1 cellular context compared by ENCODE assay signal in genomic region chr6:7312616-7313504, GRCh38.
A peak's percentile ranks its signal among the peaks of the same experiment; 100 is the strongest.
TF ChIP-seq lines count a peak whose summit lies in the region.

Gene SSR1 (minus strand): TSS chr6:7313199. CDS start chr6:7313120, 79 bp downstream.

TF ChIP-seq in HEK293, 187 proteins besides CTCF, POLR2A, EP300 and RAD21 (continued from another document):
- TF ChIP-seq ZNF76 (tag by site-specific recombination; IDR thresholded peaks at IDR 0.05; ENCODE audit: borderline replicate concordance, low read depth), result peak; percentile 46; the same call in 1 of the 2 replicates
- no peak for TF ChIP-seq ZNF670 (tag by site-specific recombination; IDR thresholded peaks at IDR 0.05; ENCODE audit: low read depth)
- TF ChIP-seq, protein P1, sequence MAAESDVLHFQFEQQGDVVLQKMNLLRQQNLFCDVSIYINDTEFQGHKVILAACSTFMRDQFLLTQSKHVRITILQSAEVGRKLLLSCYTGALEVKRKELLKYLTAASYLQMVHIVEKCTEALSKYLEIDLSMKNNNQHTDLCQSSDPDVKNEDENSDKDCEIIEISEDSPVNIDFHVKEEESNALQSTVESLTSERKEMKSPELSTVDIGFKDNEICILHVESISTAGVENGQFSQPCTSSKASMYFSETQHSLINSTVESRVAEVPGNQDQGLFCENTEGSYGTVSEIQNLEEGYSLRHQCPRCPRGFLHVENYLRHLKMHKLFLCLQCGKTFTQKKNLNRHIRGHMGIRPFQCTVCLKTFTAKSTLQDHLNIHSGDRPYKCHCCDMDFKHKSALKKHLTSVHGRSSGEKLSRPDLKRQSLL (tag by site-specific recombination; IDR thresholded peaks at IDR 0.05), result no peak
- TF ChIP-seq ZNF701 (tag by site-specific recombination; IDR thresholded peaks at IDR 0.05), result no peak
- TF ChIP-seq ZNF843 (tag by site-specific recombination; IDR thresholded peaks at IDR 0.05), result no peak
- TF ChIP-seq ZNF544 (tag by site-specific recombination; IDR thresholded peaks at IDR 0.05), result no peak
- no peak for TF ChIP-seq SALL2 (tag by site-specific recombination; IDR thresholded peaks at IDR 0.05; ENCODE audit: borderline replicate concordance)
- no peak for TF ChIP-seq GLI2 (tag by site-specific recombination; IDR thresholded peaks at IDR 0.05; ENCODE audit: borderline replicate concordance, low read depth)
- peak; percentile 38; the same call in 1 of the 2 replicates for TF ChIP-seq GLIS2 (tag by site-specific recombination; IDR thresholded peaks at IDR 0.05)
- TF ChIP-seq ZNF311 (tag by site-specific recombination; IDR thresholded peaks at IDR 0.05; ENCODE audit: borderline replicate concordance), result no peak
- TF ChIP-seq ZNF366 (tag by site-specific recombination; conservative IDR thresholded peaks at IDR 0.05), result peak; percentile 93
- no peak for TF ChIP-seq ZNF211 (tag by site-specific recombination; IDR thresholded peaks at IDR 0.05; ENCODE audit: low read depth)
- TF ChIP-seq ZNF488 (tag by site-specific recombination; IDR thresholded peaks at IDR 0.05), result no peak
- peak; percentile 68 for TF ChIP-seq YY1 (tag by site-specific recombination; IDR thresholded peaks at IDR 0.05)
- TF ChIP-seq ZNF658 (tag by site-specific recombination; IDR thresholded peaks at IDR 0.05), result no peak
- no peak for TF ChIP-seq ZNF10 (tag by site-specific recombination; IDR thresholded peaks at IDR 0.05)
- no peak for TF ChIP-seq ZNF529 (tag by site-specific recombination; IDR thresholded peaks at IDR 0.05; ENCODE audit: insufficient replicate concordance)
- peak; percentile 77 for TF ChIP-seq KLF16 (tag by site-specific recombination; IDR thresholded peaks at IDR 0.05)
- 0 out of 2 replicates have a peak, but pooled peaks have one; percentile 35 for TF ChIP-seq ZNF184 (tag by site-specific recombination; IDR thresholded peaks at IDR 0.05)
- TF ChIP-seq ZNF707 (tag by site-specific recombination; IDR thresholded peaks at IDR 0.05), result no peak
- TF ChIP-seq ZNF639 (tag by site-specific recombination; IDR thresholded peaks at IDR 0.05), result no peak
- TF ChIP-seq ZNF549 (tag by site-specific recombination; IDR thresholded peaks at IDR 0.05), result no peak
- TF ChIP-seq, protein P2, sequence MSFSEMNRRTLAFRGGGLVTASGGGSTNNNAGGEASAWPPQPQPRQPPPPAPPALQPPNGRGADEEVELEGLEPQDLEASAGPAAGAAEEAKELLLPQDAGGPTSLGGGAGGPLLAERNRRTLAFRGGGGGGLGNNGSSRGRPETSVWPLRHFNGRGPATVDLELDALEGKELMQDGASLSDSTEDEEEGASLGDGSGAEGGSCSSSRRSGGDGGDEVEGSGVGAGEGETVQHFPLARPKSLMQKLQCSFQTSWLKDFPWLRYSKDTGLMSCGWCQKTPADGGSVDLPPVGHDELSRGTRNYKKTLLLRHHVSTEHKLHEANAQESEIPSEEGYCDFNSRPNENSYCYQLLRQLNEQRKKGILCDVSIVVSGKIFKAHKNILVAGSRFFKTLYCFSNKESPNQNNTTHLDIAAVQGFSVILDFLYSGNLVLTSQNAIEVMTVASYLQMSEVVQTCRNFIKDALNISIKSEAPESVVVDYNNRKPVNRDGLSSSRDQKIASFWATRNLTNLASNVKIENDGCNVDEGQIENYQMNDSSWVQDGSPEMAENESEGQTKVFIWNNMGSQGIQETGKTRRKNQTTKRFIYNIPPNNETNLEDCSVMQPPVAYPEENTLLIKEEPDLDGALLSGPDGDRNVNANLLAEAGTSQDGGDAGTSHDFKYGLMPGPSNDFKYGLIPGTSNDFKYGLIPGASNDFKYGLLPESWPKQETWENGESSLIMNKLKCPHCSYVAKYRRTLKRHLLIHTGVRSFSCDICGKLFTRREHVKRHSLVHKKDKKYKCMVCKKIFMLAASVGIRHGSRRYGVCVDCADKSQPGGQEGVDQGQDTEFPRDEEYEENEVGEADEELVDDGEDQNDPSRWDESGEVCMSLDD (tag by site-specific recombination; IDR thresholded peaks at IDR 0.05), result no peak
- no peak for TF ChIP-seq ZNF48 (tag by site-specific recombination; IDR thresholded peaks at IDR 0.05)
- TF ChIP-seq BCL11A (tag by site-specific recombination; IDR thresholded peaks at IDR 0.05; ENCODE audit: low read depth), result no peak
- TF ChIP-seq ZNF610 (tag by site-specific recombination; IDR thresholded peaks at IDR 0.05; ENCODE audit: borderline replicate concordance), result 0 out of 2 replicates have a peak, but pooled peaks have one; percentile 17
- no peak for TF ChIP-seq ZNF223 (tag by site-specific recombination; IDR thresholded peaks at IDR 0.05)
- TF ChIP-seq, protein P3, sequence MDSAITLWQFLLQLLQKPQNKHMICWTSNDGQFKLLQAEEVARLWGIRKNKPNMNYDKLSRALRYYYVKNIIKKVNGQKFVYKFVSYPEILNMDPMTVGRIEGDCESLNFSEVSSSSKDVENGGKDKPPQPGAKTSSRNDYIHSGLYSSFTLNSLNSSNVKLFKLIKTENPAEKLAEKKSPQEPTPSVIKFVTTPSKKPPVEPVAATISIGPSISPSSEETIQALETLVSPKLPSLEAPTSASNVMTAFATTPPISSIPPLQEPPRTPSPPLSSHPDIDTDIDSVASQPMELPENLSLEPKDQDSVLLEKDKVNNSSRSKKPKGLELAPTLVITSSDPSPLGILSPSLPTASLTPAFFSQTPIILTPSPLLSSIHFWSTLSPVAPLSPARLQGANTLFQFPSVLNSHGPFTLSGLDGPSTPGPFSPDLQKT (IDR thresholded peaks at IDR 0.05; ENCODE audit: borderline replicate concordance, low read depth, low read length), result no peak
- TF ChIP-seq, protein P4, sequence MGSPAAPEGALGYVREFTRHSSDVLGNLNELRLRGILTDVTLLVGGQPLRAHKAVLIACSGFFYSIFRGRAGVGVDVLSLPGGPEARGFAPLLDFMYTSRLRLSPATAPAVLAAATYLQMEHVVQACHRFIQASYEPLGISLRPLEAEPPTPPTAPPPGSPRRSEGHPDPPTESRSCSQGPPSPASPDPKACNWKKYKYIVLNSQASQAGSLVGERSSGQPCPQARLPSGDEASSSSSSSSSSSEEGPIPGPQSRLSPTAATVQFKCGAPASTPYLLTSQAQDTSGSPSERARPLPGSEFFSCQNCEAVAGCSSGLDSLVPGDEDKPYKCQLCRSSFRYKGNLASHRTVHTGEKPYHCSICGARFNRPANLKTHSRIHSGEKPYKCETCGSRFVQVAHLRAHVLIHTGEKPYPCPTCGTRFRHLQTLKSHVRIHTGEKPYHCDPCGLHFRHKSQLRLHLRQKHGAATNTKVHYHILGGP (tag by site-specific recombination; IDR thresholded peaks at IDR 0.05), result no peak
- no peak for TF ChIP-seq PRDM1 (tag by site-specific recombination; IDR thresholded peaks at IDR 0.05)
- TF ChIP-seq ZNF555 (tag by site-specific recombination; conservative IDR thresholded peaks at IDR 0.05), result no peak
- TF ChIP-seq PBX3 (CRISPR knock-in tag; IDR thresholded peaks at IDR 0.05), result peak; percentile 80; the same call in 1 of the 2 replicates
- TF ChIP-seq, protein P5, sequence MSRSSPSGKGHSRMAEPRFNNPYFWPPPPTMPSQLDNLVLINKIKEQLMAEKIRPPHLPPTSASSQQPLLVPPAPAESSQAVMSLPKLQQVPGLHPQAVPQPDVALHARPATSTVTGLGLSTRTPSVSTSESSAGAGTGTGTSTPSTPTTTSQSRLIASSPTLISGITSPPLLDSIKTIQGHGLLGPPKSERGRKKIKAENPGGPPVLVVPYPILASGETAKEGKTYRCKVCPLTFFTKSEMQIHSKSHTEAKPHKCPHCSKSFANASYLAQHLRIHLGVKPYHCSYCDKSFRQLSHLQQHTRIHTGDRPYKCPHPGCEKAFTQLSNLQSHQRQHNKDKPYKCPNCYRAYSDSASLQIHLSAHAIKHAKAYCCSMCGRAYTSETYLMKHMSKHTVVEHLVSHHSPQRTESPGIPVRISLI (tag by site-specific recombination; IDR thresholded peaks at IDR 0.05), result no peak
- TF ChIP-seq MZF1 (tag by site-specific recombination; IDR thresholded peaks at IDR 0.05; ENCODE audit: borderline replicate concordance), result no peak
- TF ChIP-seq ZNF140 (tag by site-specific recombination; IDR thresholded peaks at IDR 0.05), result no peak
- no peak for TF ChIP-seq GFI1B (tag by site-specific recombination; IDR thresholded peaks at IDR 0.05)
- no peak for TF ChIP-seq ZNF626 (tag by site-specific recombination; IDR thresholded peaks at IDR 0.05)
- TF ChIP-seq KLF10 (tag by site-specific recombination; IDR thresholded peaks at IDR 0.05), result peak; percentile 82
- no peak; the same call in 1 of the 2 replicates for TF ChIP-seq BCL11B (tag by site-specific recombination; IDR thresholded peaks at IDR 0.05; ENCODE audit: low read depth)
- no peak for TF ChIP-seq ZNF621 (tag by site-specific recombination; IDR thresholded peaks at IDR 0.05)
- TF ChIP-seq EGR2 (tag by site-specific recombination; IDR thresholded peaks at IDR 0.05; ENCODE audit: low read depth), result no peak; the same call in 1 of the 2 replicates
- TF ChIP-seq ZNF623 (tag by site-specific recombination; IDR thresholded peaks at IDR 0.05), result no peak
- no peak for TF ChIP-seq ZFP41 (tag by site-specific recombination; IDR thresholded peaks at IDR 0.05; ENCODE audit: borderline replicate concordance)
- no peak for TF ChIP-seq ZNF785 (tag by site-specific recombination; IDR thresholded peaks at IDR 0.05)
- TF ChIP-seq, protein P6, sequence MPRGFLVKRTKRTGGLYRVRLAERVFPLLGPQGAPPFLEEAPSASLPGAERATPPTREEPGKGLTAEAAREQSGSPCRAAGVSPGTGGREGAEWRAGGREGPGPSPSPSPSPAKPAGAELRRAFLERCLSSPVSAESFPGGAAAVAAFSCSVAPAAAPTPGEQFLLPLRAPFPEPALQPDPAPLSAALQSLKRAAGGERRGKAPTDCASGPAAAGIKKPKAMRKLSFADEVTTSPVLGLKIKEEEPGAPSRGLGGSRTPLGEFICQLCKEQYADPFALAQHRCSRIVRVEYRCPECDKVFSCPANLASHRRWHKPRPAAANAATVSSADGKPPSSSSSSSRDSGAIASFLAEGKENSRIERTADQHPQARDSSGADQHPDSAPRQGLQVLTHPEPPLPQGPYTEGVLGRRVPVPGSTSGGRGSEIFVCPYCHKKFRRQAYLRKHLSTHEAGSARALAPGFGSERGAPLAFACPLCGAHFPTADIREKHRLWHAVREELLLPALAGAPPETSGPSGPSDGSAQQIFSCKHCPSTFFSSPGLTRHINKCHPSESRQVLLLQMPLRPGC (tag by site-specific recombination; IDR thresholded peaks at IDR 0.05), result peak; percentile 64; the same call in 1 of the 2 replicates
- no peak for TF ChIP-seq ZSCAN4 (tag by site-specific recombination; IDR thresholded peaks at IDR 0.05)
- no peak for TF ChIP-seq ZNF624 (tag by site-specific recombination; IDR thresholded peaks at IDR 0.05)
- TF ChIP-seq ZNF133 (tag by site-specific recombination; IDR thresholded peaks at IDR 0.05), result no peak
- no peak for TF ChIP-seq ZNF121 (tag by site-specific recombination; IDR thresholded peaks at IDR 0.05)
- TF ChIP-seq ZNF514 (tag by site-specific recombination; IDR thresholded peaks at IDR 0.05), result no peak
- TF ChIP-seq KLF7 (tag by site-specific recombination; IDR thresholded peaks at IDR 0.05; ENCODE audit: borderline replicate concordance), result no peak
